13 cellular contexts compared by ENCODE assay signal in the genomic region with DNA sequence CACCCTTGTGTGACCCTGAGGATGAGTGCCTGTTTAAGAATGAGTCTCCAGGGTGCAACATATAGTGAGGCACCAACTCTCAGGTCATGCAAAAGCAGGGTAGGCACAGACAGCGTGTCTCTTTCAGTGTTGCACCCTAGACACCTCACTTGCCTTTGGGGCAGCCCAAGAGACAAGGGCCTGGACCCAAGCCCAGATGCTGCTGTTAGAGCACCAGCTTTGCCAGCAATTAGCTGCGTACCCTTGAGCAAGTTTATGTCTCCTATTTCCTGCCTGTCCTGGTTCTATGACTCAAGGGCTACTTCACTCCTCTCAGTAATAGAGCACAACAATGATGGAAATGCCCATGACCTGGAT.
DNase-seq lines count a peak whose midpoint lies in the region; ATAC-seq and TF ChIP-seq lines count a peak whose summit lies in the region.
"Had no signal": no experiment of that assay in that cellular context is flagged by ENCODE, and none has a peak within 500 bp of the region (broad histone marks: within the 10 kb centered on the region; RNA-seq: fewer than 3 reads in every experiment).

No MANE protein-coding gene starts in this region.

- H3K27me3 Mint-ChIP-seq in MCF 10A (ENCODE audit: insufficient read depth, unreplicated experiment) = no peaks in the 10 kb centered on the region
- no peaks in the 10 kb centered on the region for H3K27me3 Mint-ChIP-seq in activated naive CD4-positive, alpha-beta T cell treated with anti-CD3 and anti-CD28 coated beads for 36 hours (ENCODE audit: low read depth)

- H3K36me3 Mint-ChIP-seq in MCF 10A (ENCODE audit: insufficient read depth, unreplicated experiment) = no peaks in the 10 kb centered on the region
- no peaks in the 10 kb centered on the region for H3K36me3 Mint-ChIP-seq in activated naive CD4-positive, alpha-beta T cell treated with anti-CD3 and anti-CD28 coated beads for 36 hours (ENCODE audit: low read depth)
- H3K36me3 Mint-ChIP-seq: activated naive CD4-positive, alpha-beta T cell treated with anti-CD3 and anti-CD28 coated beads, Interleukin-2, amount 10 ng/mL, durations not matched to agents 7 days and 5 days; naive thymus-derived CD4-positive, alpha-beta T cell had no signal

- no TSS peak for BruUV-seq in MCF 10A (replicated peaks; lab: Mats Ljungman, UMichigan)

- H3K9me3 Mint-ChIP-seq in MCF 10A (ENCODE audit: unreplicated experiment) = no peaks in the 10 kb centered on the region
- no peaks in the 10 kb centered on the region for H3K9me3 Mint-ChIP-seq in activated naive CD4-positive, alpha-beta T cell treated with anti-CD3 and anti-CD28 coated beads for 36 hours
- H3K9me3 Mint-ChIP-seq: activated CD4-positive, alpha-beta T cell treated with anti-CD3 and anti-CD28 coated beads, Interleukin-2, amount 10 ng/mL, durations not matched to agents 24 days and 14 days; activated naive CD4-positive, alpha-beta T cell treated with anti-CD3 and anti-CD28 coated beads, Interleukin-2, amount 10 ng/mL, durations not matched to agents 7 days and 5 days; naive thymus-derived CD4-positive, alpha-beta T cell had no signal

- POLR2A ChIA-PET in MCF 10A (lab: Yijun Ruan, JAX) = interaction anchor here (0.7 to 3.8 kb wide), 12 partner anchors 8 to 671 kb away, joined by 3 to 14 read pairs (median 3); a partner anchor contains a TSS

- H3K4me3 Mint-ChIP-seq in MCF 10A (ENCODE audit: unreplicated experiment) = no peak overlapping the region
- no peak overlapping the region for H3K4me3 Mint-ChIP-seq in activated naive CD4-positive, alpha-beta T cell treated with anti-CD3 and anti-CD28 coated beads for 36 hours
- H3K4me3 Mint-ChIP-seq: activated CD4-positive, alpha-beta T cell treated with anti-CD3 and anti-CD28 coated beads, Interleukin-2, amount 10 ng/mL, durations not matched to agents 24 days and 14 days; activated naive CD4-positive, alpha-beta T cell treated with anti-CD3 and anti-CD28 coated beads, Interleukin-2, amount 10 ng/mL, durations not matched to agents 7 days and 5 days; naive thymus-derived CD4-positive, alpha-beta T cell had no signal

- no peak for TF ChIP-seq CTCF in MCF 10A (IDR thresholded peaks at IDR 0.05; ENCODE audit: unreplicated experiment)

- DNase-seq in DMS153 treated with DMSO at 0.1 percent for 48 hours (lab: John Stamatoyannopoulos, UW; ENCODE audit: unreplicated experiment) (peak; percentile 53), NCI-H1105 (lab: John Stamatoyannopoulos, UW) (peak; percentile 93), MCF 10A (ENCODE audit: unreplicated experiment) (peak; percentile 97), kidney glomerular epithelial cell (lab: John Stamatoyannopoulos, UW) (peak; percentile 12), A172 (ENCODE audit: low spot score) (no peak), activated T-cell treated with anti-CD3 and anti-CD28 coated beads for 4 hours (no peak)
- DNase-seq in activated naive CD4-positive, alpha-beta T cell treated with anti-CD3 and anti-CD28 coated beads for 36 hours = no peak
- DNase-seq: activated CD4-positive, alpha-beta T cell treated with anti-CD3 and anti-CD28 coated beads, Interleukin-2, amount 10 ng/mL, durations not matched to agents 24 days and 14 days; activated naive CD4-positive, alpha-beta T cell treated with anti-CD3 and anti-CD28 coated beads, Interleukin-2, amount 10 ng/mL, durations not matched to agents 7 days and 5 days; naive thymus-derived CD4-positive, alpha-beta T cell; NCI-H1694; stimulated activated CD4-positive, alpha-beta T cell treated with anti-CD3 and anti-CD28 coated beads, Interleukin-15, amount 100 ng/mL, for 24 hours had no signal

- H3K27ac Mint-ChIP-seq in MCF 10A (ENCODE audit: low read depth, unreplicated experiment) = peak overlapping the region; percentile 85
- H3K27ac Mint-ChIP-seq in activated naive CD4-positive, alpha-beta T cell treated with anti-CD3 and anti-CD28 coated beads for 36 hours = no peak overlapping the region
- H3K27ac Mint-ChIP-seq: activated CD4-positive, alpha-beta T cell treated with anti-CD3 and anti-CD28 coated beads, Interleukin-2, amount 10 ng/mL, durations not matched to agents 24 days and 14 days; activated naive CD4-positive, alpha-beta T cell treated with anti-CD3 and anti-CD28 coated beads, Interleukin-2, amount 10 ng/mL, durations not matched to agents 7 days and 5 days; naive thymus-derived CD4-positive, alpha-beta T cell had no signal

- H3K4me1 Mint-ChIP-seq in MCF 10A (ENCODE audit: insufficient read depth, unreplicated experiment) = peaks cover 38% of the 10 kb centered on the region
- H3K4me1 Mint-ChIP-seq in activated naive CD4-positive, alpha-beta T cell treated with anti-CD3 and anti-CD28 coated beads for 36 hours (ENCODE audit: low read depth) = peaks cover 3% of the 10 kb centered on the region

- no peak for ATAC-seq in GM21529 (IDR thresholded peaks at IDR 0.05; ENCODE audit: unreplicated experiment)
- ATAC-seq: naive thymus-derived CD4-positive, alpha-beta T cell had no signal

- CTCF ChIA-PET in MCF 10A (lab: Yijun Ruan, JAX) = interaction anchor here (0.5 to 1.1 kb wide), 6 partner anchors 14 to 627 kb away, joined by 3 to 8 read pairs (median 3); no protein-coding TSS in a partner anchor
- CTCF ChIA-PET in activated naive CD4-positive, alpha-beta T cell treated with anti-CD3 and anti-CD28 coated beads for 36 hours (lab: Charles Lee) = no interaction called here

- intact Hi-C loops in MCF 10A (cut with micrococcal nuclease) = no loop called here
- intact Hi-C loops in activated naive CD4-positive, alpha-beta T cell treated with anti-CD3 and anti-CD28 coated beads for 36 hours (cut with micrococcal nuclease) = loop anchor here (10.0 kb wide), 1 partner anchor 164 kb away; no protein-coding TSS in a partner anchor

Comparison
In these comparisons a context has a peak if more than half of its experiments do, and no peak if none do; other contexts are left out.
1. DNase-seq: peak in DMS153 treated with DMSO at 0.1 percent for 48 hours (single experiment), NCI-H1105 (single experiment), MCF 10A (single experiment) and kidney glomerular epithelial cell (single experiment); none in A172 (single experiment), activated T-cell treated with anti-CD3 and anti-CD28 coated beads for 4 hours (single experiment) and activated naive CD4-positive, alpha-beta T cell treated with anti-CD3 and anti-CD28 coated beads for 36 hours (single experiment).